Comparison of ENCODE assay signal across 9 cellular contexts in the genomic region with DNA sequence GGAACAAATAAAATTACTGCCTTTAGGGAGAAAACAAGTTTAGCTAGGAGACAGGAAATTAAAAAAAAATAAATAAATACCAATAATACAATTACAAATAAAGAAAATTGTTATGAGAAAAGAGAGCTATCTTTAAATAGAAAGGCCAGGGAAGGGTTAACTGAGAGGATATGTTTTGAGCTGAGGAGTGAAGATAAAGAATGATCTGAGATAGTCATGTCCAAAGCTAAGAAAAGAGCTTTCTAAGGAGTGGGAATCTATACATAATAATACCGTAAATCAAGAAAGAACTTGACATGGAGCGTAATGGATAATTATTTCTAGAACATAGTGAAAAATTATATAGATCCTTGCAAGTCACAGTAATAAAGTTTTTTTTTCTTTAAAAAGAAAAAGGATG.
"Had no signal": no experiment of that assay in that cellular context is flagged by ENCODE, and none has a peak within 500 bp of the region (broad histone marks: within the 10 kb centered on the region; RNA-seq: fewer than 3 reads in every experiment).

No MANE protein-coding gene starts in this region.

- H3K27ac Mint-ChIP-seq: GM23338, H9 had no signal

- DNase-seq: H9, HCEC 1CT, KBM-7 had no signal

- ATAC-seq: GM23338, HepG2 had no signal

- H3K4me2 ChIP-seq: GM23338, KMS-11 had no signal

- H3K27ac ChIP-seq: HL-60, KMS-11 had no signal

- H3K4me3 Mint-ChIP-seq: GM23338, H9 had no signal

- H3K9me3 Mint-ChIP-seq: GM23338, H9 had no signal

- H3K4me3 ChIP-seq: GM23338 had no signal

- H3K4me1 Mint-ChIP-seq: GM23338, H9 had no signal

- H3K9ac ChIP-seq: KMS-11 had no signal

- FAIRE-seq: H1, H54, HepG2 had no signal

- H2AFZ ChIP-seq: GM23338 had no signal
